ENCODE assay signal across 38 cellular contexts in genomic region chr2:183222751-183223150, GRCh38.
"Had no signal": no experiment of that assay in that cellular context is flagged by ENCODE, and none has a peak within 500 bp of the region (broad histone marks: within the 10 kb centered on the region; RNA-seq: fewer than 3 reads in every experiment).

No MANE protein-coding gene starts in this region.

- H3K4me1 ChIP-seq: Peyer's patch had no signal

- H3K9me3 ChIP-seq: MG63, Peyer's patch had no signal

- H3K27me3 ChIP-seq: brain microvascular endothelial cell, MG63, Peyer's patch had no signal

- H3K27ac ChIP-seq: brain microvascular endothelial cell, Peyer's patch, VCaP had no signal

- H3K4me1 Mint-ChIP-seq: activated CD4-positive, alpha-beta memory T cell treated with anti-CD3 and anti-CD28 coated beads, Interleukin-2, amount 10 ng/mL, durations not matched to agents 7 days and 5 days; activated CD8-positive, alpha-beta memory T cell treated with anti-CD3 and anti-CD28 coated beads, Interleukin-2, amount 10 ng/mL, durations not matched to agents 7 days and 5 days; activated naive CD4-positive, alpha-beta T cell treated with anti-CD3 and anti-CD28 coated beads, Interleukin-2, amount 10 ng/mL, durations not matched to agents 7 days and 5 days; activated naive CD8-positive, alpha-beta T cell treated with anti-CD3 and anti-CD28 coated beads, Interleukin-2, amount 50 U/mL, for 24 hours had no signal

- H3K4me3 ChIP-seq: MG63, Peyer's patch had no signal

- DNase-seq: activated CD4-positive, alpha-beta memory T cell treated with anti-CD3 and anti-CD28 coated beads, Interleukin-2, amount 10 ng/mL, durations not matched to agents 7 days and 5 days; activated CD4-positive, alpha-beta T cell treated with anti-CD3 and anti-CD28 coated beads for 1 hour; activated CD4-positive, alpha-beta T cell treated with anti-CD3 and anti-CD28 coated beads for 48 hours; activated CD4-positive, CD25-positive, alpha-beta regulatory T cell; activated CD8-positive, alpha-beta memory T cell treated with anti-CD3 and anti-CD28 coated beads for 24 hours; activated CD8-positive, alpha-beta memory T cell treated with anti-CD3 and anti-CD28 coated beads, Interleukin-2, amount 10 ng/mL, durations not matched to agents 7 days and 5 days; activated CD8-positive, alpha-beta memory T cell treated with anti-CD3 and anti-CD28 coated beads, Interleukin-2, amount 50 U/mL, for 48 hours; activated effector memory CD4-positive, alpha-beta T cell treated with Interleukin-2 at 50 U/mL for 16 hours; activated naive CD4-positive, alpha-beta T cell treated with anti-CD3 and anti-CD28 coated beads, Interleukin-2, amount 10 ng/mL, durations not matched to agents 7 days and 5 days; activated naive CD8-positive, alpha-beta T cell treated with anti-CD3 and anti-CD28 coated beads, Interleukin-2, amount 50 U/mL, for 24 hours; activated T-cell treated with anti-CD3 and anti-CD28 coated beads, Interleukin-2, amount 50 U/mL, for 48 hours; amniotic stem cell; aorta; brain microvascular endothelial cell; central memory CD4-positive, alpha-beta T cell; Kasumi-1; KG1; MG63; MV-4-11; NCI-H1092; NCI-H1436 treated with DMSO at 0.1 percent for 48 hours; NCI-H187; NCI-H2029 treated with DMSO at 0.1 percent for 48 hours; NCI-H2107; NCI-H2171; NCI-H510A; NCI-H748 treated with DMSO at 0.1 percent for 48 hours; NK-92 treated with Interleukin-12 subunit alpha and Interleukin-12 subunit beta, amount 100 ng/mL, for 24 hours; PC-3; Peyer's patch; RPMI8226; SHP77 treated with DMSO at 0.1 percent for 48 hours; SW 1271; T-helper 1 cell; T-helper 2 cell; T-helper 9 cell had no signal

- H3K4me3 Mint-ChIP-seq: activated CD4-positive, alpha-beta memory T cell treated with anti-CD3 and anti-CD28 coated beads, Interleukin-2, amount 10 ng/mL, durations not matched to agents 7 days and 5 days; activated CD8-positive, alpha-beta memory T cell treated with anti-CD3 and anti-CD28 coated beads, Interleukin-2, amount 10 ng/mL, durations not matched to agents 7 days and 5 days; activated naive CD4-positive, alpha-beta T cell treated with anti-CD3 and anti-CD28 coated beads, Interleukin-2, amount 10 ng/mL, durations not matched to agents 7 days and 5 days; activated naive CD8-positive, alpha-beta T cell; activated naive CD8-positive, alpha-beta T cell treated with anti-CD3 and anti-CD28 coated beads, Interleukin-2, amount 50 U/mL, for 24 hours had no signal

- H3K36me3 Mint-ChIP-seq: activated naive CD4-positive, alpha-beta T cell treated with anti-CD3 and anti-CD28 coated beads, Interleukin-2, amount 10 ng/mL, durations not matched to agents 7 days and 5 days had no signal

- H3K27ac Mint-ChIP-seq: activated CD4-positive, alpha-beta memory T cell treated with anti-CD3 and anti-CD28 coated beads, Interleukin-2, amount 10 ng/mL, durations not matched to agents 7 days and 5 days; activated CD8-positive, alpha-beta memory T cell treated with anti-CD3 and anti-CD28 coated beads, Interleukin-2, amount 10 ng/mL, durations not matched to agents 7 days and 5 days; activated naive CD4-positive, alpha-beta T cell treated with anti-CD3 and anti-CD28 coated beads, Interleukin-2, amount 10 ng/mL, durations not matched to agents 7 days and 5 days; activated naive CD8-positive, alpha-beta T cell; activated naive CD8-positive, alpha-beta T cell treated with anti-CD3 and anti-CD28 coated beads, Interleukin-2, amount 50 U/mL, for 24 hours had no signal

- H3K27me3 Mint-ChIP-seq: activated CD4-positive, alpha-beta memory T cell treated with anti-CD3 and anti-CD28 coated beads, Interleukin-2, amount 10 ng/mL, durations not matched to agents 7 days and 5 days; activated CD8-positive, alpha-beta memory T cell treated with anti-CD3 and anti-CD28 coated beads, Interleukin-2, amount 10 ng/mL, durations not matched to agents 7 days and 5 days; activated naive CD4-positive, alpha-beta T cell treated with anti-CD3 and anti-CD28 coated beads, Interleukin-2, amount 10 ng/mL, durations not matched to agents 7 days and 5 days; activated naive CD8-positive, alpha-beta T cell; activated naive CD8-positive, alpha-beta T cell treated with anti-CD3 and anti-CD28 coated beads, Interleukin-2, amount 50 U/mL, for 24 hours had no signal

- H3K36me3 ChIP-seq: brain microvascular endothelial cell, MG63, Peyer's patch had no signal

- H3K9me3 Mint-ChIP-seq: activated naive CD4-positive, alpha-beta T cell treated with anti-CD3 and anti-CD28 coated beads, Interleukin-2, amount 10 ng/mL, durations not matched to agents 7 days and 5 days had no signal

- ATAC-seq: activated CD8-positive, alpha-beta memory T cell treated with anti-CD3 and anti-CD28 coated beads, Interleukin-2, amount 10 ng/mL, durations not matched to agents 7 days and 5 days; activated naive CD8-positive, alpha-beta T cell treated with anti-CD3 and anti-CD28 coated beads, Interleukin-2, amount 50 U/mL, for 24 hours; PC-3 had no signal
